13 cellular contexts compared by ENCODE assay signal in the genomic region with DNA sequence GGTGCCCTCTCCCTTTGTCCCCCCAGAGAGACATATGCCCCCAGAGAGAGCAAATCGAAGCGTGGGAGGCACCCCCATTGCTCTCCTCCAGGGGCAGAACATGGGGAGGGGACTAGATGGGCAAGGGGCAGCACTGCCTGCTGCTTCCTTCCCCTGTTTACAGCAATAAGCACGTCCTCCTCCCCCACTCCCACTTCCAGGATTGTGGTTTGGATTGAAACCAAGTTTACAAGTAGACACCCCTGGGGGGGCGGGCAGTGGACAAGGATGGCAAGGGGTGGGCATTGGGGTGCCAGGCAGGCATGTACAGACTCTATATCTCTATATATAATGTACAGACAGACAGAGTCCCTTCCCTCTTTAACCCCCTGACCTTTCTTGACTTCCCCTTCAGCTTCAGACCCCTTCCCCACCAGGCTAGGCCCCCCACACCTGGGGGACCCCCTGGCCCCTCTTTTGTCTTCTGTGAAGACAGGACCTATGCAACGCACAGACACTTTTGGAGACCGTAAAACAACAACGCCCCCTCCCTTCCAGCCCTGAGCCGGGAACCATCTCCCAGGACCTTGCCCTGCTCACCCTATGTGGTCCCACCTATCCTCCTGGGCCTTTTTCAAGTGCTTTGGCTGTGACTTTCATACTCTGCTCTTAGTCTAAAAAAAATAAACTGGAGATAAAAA. TPM values are rescaled to one million over a fixed set of nuclear protein-coding genes. Genes with fewer than 3 reads are reported as not detected.
DNase-seq lines count a peak whose midpoint lies in the region; TF ChIP-seq lines count a peak whose summit lies in the region.
"Had no signal": no experiment of that assay in that cellular context is flagged by ENCODE, and none has a peak within 500 bp of the region (broad histone marks: within the 10 kb centered on the region; RNA-seq: fewer than 3 reads in every experiment).

No MANE protein-coding gene starts in this region.

- H3K36me3 ChIP-seq in Karpas-422 (ENCODE audit: insufficient read depth, low read length) (no peaks in the 10 kb centered on the region), sigmoid colon (no peaks in the 10 kb centered on the region)
- H3K36me3 ChIP-seq: ascending aorta, Peyer's patch had no signal

- no peak overlapping the region for H3K27ac ChIP-seq in Karpas-422 (ENCODE audit: low read length)
- peak overlapping the region in 1 of 4 donors; percentile 46 for H3K27ac ChIP-seq in sigmoid colon
- H3K27ac ChIP-seq: ascending aorta, Peyer's patch had no signal

- TF ChIP-seq CTCF in sigmoid colon (IDR thresholded peaks at IDR 0.05), result no peak

- H4K20me1 ChIP-seq in Karpas-422 (ENCODE audit: insufficient read depth, low read depth, low read length), result no peaks in the 10 kb centered on the region

- H3K9ac ChIP-seq in Karpas-422 (ENCODE audit: low read length), result peak overlapping the region; percentile 73

- peak overlapping the region; percentile 92 for H3K4me2 ChIP-seq in Karpas-422 (ENCODE audit: low read depth, low read length, poor library complexity, severe bottlenecking)

- peaks cover 50% of the 10 kb centered on the region for H3K4me1 ChIP-seq in Karpas-422 (ENCODE audit: low read length)
- peaks cover 0 to 37% (median 35%) of the 10 kb centered on the region in 4 donors for H3K4me1 ChIP-seq in sigmoid colon

- H3K4me3 Mint-ChIP-seq in activated T-helper 2 cell treated with anti-CD3 and anti-CD28 coated beads, Interferon-gamma antibody, Interleukin-2, Interleukin-4, amounts not matched to agents 10 μg/mL and 5 μg/mL and 100 μg/mL, durations not matched to agents 14 hours and 24 hours and 36 hours (ENCODE audit: low read depth), result peak overlapping the region; percentile 5

- intact Hi-C loops in activated T-helper 2 cell treated with anti-CD3 and anti-CD28 coated beads, Interferon-gamma antibody, Interleukin-2, Interleukin-4, amounts not matched to agents 10 μg/mL and 5 μg/mL and 100 μg/mL, durations not matched to agents 14 hours and 24 hours and 36 hours (cut with micrococcal nuclease), result no loop called here
- intact Hi-C loops in sigmoid colon (cut with DNase I), result no loop called here

- no peaks in the 10 kb centered on the region for H3K9me2 ChIP-seq in Karpas-422 (replicated peaks; ENCODE audit: insufficient read depth, low read length)

- no peaks in the 10 kb centered on the region for H3K36me3 Mint-ChIP-seq in activated T-helper 2 cell treated with anti-CD3 and anti-CD28 coated beads, Interferon-gamma antibody, Interleukin-2, Interleukin-4, amounts not matched to agents 10 μg/mL and 5 μg/mL and 100 μg/mL, durations not matched to agents 14 hours and 24 hours and 36 hours (ENCODE audit: low read depth)

- H3K9me3 ChIP-seq in Karpas-422 (ENCODE audit: low read length) (no peaks in the 10 kb centered on the region), sigmoid colon (no peaks in the 10 kb centered on the region)
- H3K9me3 ChIP-seq: ascending aorta, Peyer's patch had no signal

- DNase-seq in ELF-1 (ENCODE audit: low read depth, low spot score) (peak; percentile 51), Karpas-422 (peak; percentile 37), sigmoid colon (peak; percentile 54), GF-D8 (lab: John Stamatoyannopoulos, UW) (no peak), globus pallidus (ENCODE audit: low spot score) (no peak), NCI-H345 (lab: John Stamatoyannopoulos, UW) (no peak)
- DNase-seq in activated T-helper 2 cell treated with anti-CD3 and anti-CD28 coated beads, Interferon-gamma antibody, Interleukin-2, Interleukin-4, amounts not matched to agents 10 μg/mL and 5 μg/mL and 100 μg/mL, durations not matched to agents 14 hours and 24 hours and 36 hours (ENCODE audit: low spot score), result no peak
- DNase-seq: activated CD8-positive, alpha-beta memory T cell treated with anti-CD3 and anti-CD28 coated beads for 24 hours; activated effector memory CD4-positive, alpha-beta T cell treated with anti-CD3 and anti-CD28 coated beads, Interleukin-2, amount 50 U/mL, for 16 hours; head of caudate nucleus; NCI-H187 treated with DMSO at 0.1 percent for 48 hours had no signal

- H3K27me3 ChIP-seq in Karpas-422 (ENCODE audit: low read length) (no peaks in the 10 kb centered on the region), sigmoid colon (peaks cover 17 to 25% (median 24%) of the 10 kb centered on the region in 3 donors)

- no peak overlapping the region for H3K27ac Mint-ChIP-seq in activated T-helper 2 cell treated with anti-CD3 and anti-CD28 coated beads, Interferon-gamma antibody, Interleukin-2, Interleukin-4, amounts not matched to agents 10 μg/mL and 5 μg/mL and 100 μg/mL, durations not matched to agents 14 hours and 24 hours and 36 hours

- TF ChIP-seq POLR2A in sigmoid colon (IDR thresholded peaks at IDR 0.05), result no peak

- TF ChIP-seq EP300 in sigmoid colon (IDR thresholded peaks at IDR 0.05), result no peak

- no peaks in the 10 kb centered on the region for H3K79me2 ChIP-seq in Karpas-422 (ENCODE audit: low read length)

- peaks cover 29% of the 10 kb centered on the region for H3K4me1 Mint-ChIP-seq in activated T-helper 2 cell treated with anti-CD3 and anti-CD28 coated beads, Interferon-gamma antibody, Interleukin-2, Interleukin-4, amounts not matched to agents 10 μg/mL and 5 μg/mL and 100 μg/mL, durations not matched to agents 14 hours and 24 hours and 36 hours (ENCODE audit: low read depth)

- H2AFZ ChIP-seq in Karpas-422 (ENCODE audit: low read length), result no peak overlapping the region

- H3K27me3 Mint-ChIP-seq in activated T-helper 2 cell treated with anti-CD3 and anti-CD28 coated beads, Interferon-gamma antibody, Interleukin-2, Interleukin-4, amounts not matched to agents 10 μg/mL and 5 μg/mL and 100 μg/mL, durations not matched to agents 14 hours and 24 hours and 36 hours (ENCODE audit: low read depth), result peaks cover 19% of the 10 kb centered on the region

- no peaks in the 10 kb centered on the region for H3K9me3 Mint-ChIP-seq in activated T-helper 2 cell treated with anti-CD3 and anti-CD28 coated beads, Interferon-gamma antibody, Interleukin-2, Interleukin-4, amounts not matched to agents 10 μg/mL and 5 μg/mL and 100 μg/mL, durations not matched to agents 14 hours and 24 hours and 36 hours

- peak overlapping the region; percentile 67; the same call in 1 of the 2 replicates for H3K4me3 ChIP-seq in Karpas-422 (ENCODE audit: low read length)
- no peak overlapping the region for H3K4me3 ChIP-seq in sigmoid colon
- H3K4me3 ChIP-seq: ascending aorta had no signal

- 72 to 76% methylated on average over 8 of the region's 8 CpGs for WGBS in sigmoid colon, 2 donors

RNA-seq across cellular contexts. Expression of gene EFNA3, which starts 8.4 kb away (rescaled TPM):
- total RNA-seq in Karpas-422 (2014; rRNA removed; shearing (Covaris generic); ENCODE audit: low replicate concordance), result 12.2 and 15.7 TPM in 2 replicates
- total RNA-seq in activated T-helper 2 cell treated with anti-CD3 and anti-CD28 coated beads, Interferon-gamma antibody, Interleukin-2, Interleukin-4, amounts not matched to agents 10 μg/mL and 5 μg/mL and 100 μg/mL, durations not matched to agents 14 hours and 24 hours and 36 hours, result 6.0 and 7.1 TPM in 2 replicates
- 1 to 10 TPM in 3 of 4 donors, under 1 TPM in 1; 0.27 to 3.0 (median 1.9) TPM for total RNA-seq in sigmoid colon
- 1 to 10 TPM; 8.4 to 9.0 (median 8.5) TPM for polyA plus RNA-seq in sigmoid colon

RNA-seq across cellular contexts. Expression of gene EFNA4, which starts 23.5 kb away (rescaled TPM):
- 10.4 and 14.5 TPM in 2 replicates for total RNA-seq in Karpas-422 (2014; rRNA removed; shearing (Covaris generic); ENCODE audit: low replicate concordance)
- 9.2 and 10.5 TPM in 2 replicates for total RNA-seq in activated T-helper 2 cell treated with anti-CD3 and anti-CD28 coated beads, Interferon-gamma antibody, Interleukin-2, Interleukin-4, amounts not matched to agents 10 μg/mL and 5 μg/mL and 100 μg/mL, durations not matched to agents 14 hours and 24 hours and 36 hours
- total RNA-seq in sigmoid colon, result 1 to 10 TPM; 1.6 to 5.0 (median 3.1) TPM
- 10 to 100 TPM; 10.2 to 22.2 (median 12.0) TPM for polyA plus RNA-seq in sigmoid colon

RNA-seq across cellular contexts. Expression of gene ADAM15, which starts 35.9 kb away (rescaled TPM):
- 33.6 and 50.0 TPM in 2 replicates for total RNA-seq in Karpas-422 (2014; rRNA removed; shearing (Covaris generic); ENCODE audit: low replicate concordance)
- total RNA-seq in activated T-helper 2 cell treated with anti-CD3 and anti-CD28 coated beads, Interferon-gamma antibody, Interleukin-2, Interleukin-4, amounts not matched to agents 10 μg/mL and 5 μg/mL and 100 μg/mL, durations not matched to agents 14 hours and 24 hours and 36 hours, result 72.0 and 74.8 TPM in 2 replicates
- 10 to 100 TPM; 42.6 to 66.7 (median 53.1) TPM for total RNA-seq in sigmoid colon
- 100 to 1,000 TPM in 1 of 3 donors, 10 to 100 TPM in 2; 37.8 to 186 (median 55.9) TPM for polyA plus RNA-seq in sigmoid colon

RNA-seq across cellular contexts. Expression of gene EFNA1, which starts 40.7 kb away (rescaled TPM):
- total RNA-seq in Karpas-422 (2014; rRNA removed; shearing (Covaris generic); ENCODE audit: low replicate concordance), result not detected in 2 replicates
- 0.18 and 0.39 TPM in 2 replicates for total RNA-seq in activated T-helper 2 cell treated with anti-CD3 and anti-CD28 coated beads, Interferon-gamma antibody, Interleukin-2, Interleukin-4, amounts not matched to agents 10 μg/mL and 5 μg/mL and 100 μg/mL, durations not matched to agents 14 hours and 24 hours and 36 hours
- 10 to 100 TPM; 15.5 to 22.5 (median 16.4) TPM for total RNA-seq in sigmoid colon
- 100 to 1,000 TPM in 1 of 3 donors, 10 to 100 TPM in 2; 34.7 to 112 (median 48.1) TPM for polyA plus RNA-seq in sigmoid colon

RNA-seq across cellular contexts. Expression of gene SLC50A1, which starts 48.7 kb away (rescaled TPM):
- total RNA-seq in Karpas-422 (2014; rRNA removed; shearing (Covaris generic); ENCODE audit: low replicate concordance), result 47.8 and 56.5 TPM in 2 replicates
- total RNA-seq in activated T-helper 2 cell treated with anti-CD3 and anti-CD28 coated beads, Interferon-gamma antibody, Interleukin-2, Interleukin-4, amounts not matched to agents 10 μg/mL and 5 μg/mL and 100 μg/mL, durations not matched to agents 14 hours and 24 hours and 36 hours, result 56.9 and 58.0 TPM in 2 replicates
- total RNA-seq in sigmoid colon, result 10 to 100 TPM in 3 of 4 donors, 1 to 10 TPM in 1; 8.0 to 21.4 (median 14.0) TPM
- 100 to 1,000 TPM in 1 of 3 donors, 10 to 100 TPM in 2; 46.8 to 151 (median 77.4) TPM for polyA plus RNA-seq in sigmoid colon

Comparison
In these comparisons a context has a peak if more than half of its experiments do, and no peak if none do; other contexts are left out.
1. DNase-seq: peak in ELF-1 (single experiment), Karpas-422 (single experiment) and sigmoid colon (single experiment); none in activated T-helper 2 cell treated with anti-CD3 and anti-CD28 coated beads, Interferon-gamma antibody, Interleukin-2, Interleukin-4, amounts not matched to agents 10 μg/mL and 5 μg/mL and 100 μg/mL, durations not matched to agents 14 hours and 24 hours and 36 hours (single experiment), GF-D8 (single experiment), globus pallidus (single experiment) and NCI-H345 (single experiment).